ENCODE assay signal across 1 cellular context in the genomic region with DNA sequence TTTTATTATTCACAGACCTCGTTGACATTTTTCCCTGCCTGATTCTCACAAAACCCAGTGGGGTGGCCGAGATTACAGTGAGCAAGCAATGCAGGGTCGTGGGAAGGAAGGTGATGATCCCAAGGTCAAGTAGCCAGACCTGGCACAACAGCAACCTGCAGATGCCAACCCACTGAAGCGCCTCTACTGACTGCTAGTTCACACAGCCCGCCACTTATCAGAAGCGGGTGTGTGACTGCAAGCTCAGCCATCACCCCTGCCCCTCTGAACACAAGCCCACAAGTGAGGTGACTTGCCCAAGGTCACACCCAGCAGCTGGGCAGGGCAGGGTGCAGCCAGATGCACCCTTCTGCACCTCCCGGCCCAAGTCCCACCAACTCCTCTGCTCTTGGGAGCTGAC.
TF ChIP-seq lines count a peak whose summit lies in the region.

No MANE protein-coding gene starts in this region.

TF ChIP-seq in WTC11, 78 proteins besides CTCF, POLR2A, EP300 and RAD21 (continued from another document):
- TF ChIP-seq, protein P1, sequence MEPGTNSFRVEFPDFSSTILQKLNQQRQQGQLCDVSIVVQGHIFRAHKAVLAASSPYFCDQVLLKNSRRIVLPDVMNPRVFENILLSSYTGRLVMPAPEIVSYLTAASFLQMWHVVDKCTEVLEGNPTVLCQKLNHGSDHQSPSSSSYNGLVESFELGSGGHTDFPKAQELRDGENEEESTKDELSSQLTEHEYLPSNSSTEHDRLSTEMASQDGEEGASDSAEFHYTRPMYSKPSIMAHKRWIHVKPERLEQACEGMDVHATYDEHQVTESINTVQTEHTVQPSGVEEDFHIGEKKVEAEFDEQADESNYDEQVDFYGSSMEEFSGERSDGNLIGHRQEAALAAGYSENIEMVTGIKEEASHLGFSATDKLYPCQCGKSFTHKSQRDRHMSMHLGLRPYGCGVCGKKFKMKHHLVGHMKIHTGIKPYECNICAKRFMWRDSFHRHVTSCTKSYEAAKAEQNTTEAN (CRISPR knock-in tag; IDR thresholded peaks at IDR 0.05), result no peak
- TF ChIP-seq E2F5 (CRISPR knock-in tag; IDR thresholded peaks at IDR 0.05) (no peak), E2F4 (CRISPR knock-in tag; IDR thresholded peaks at IDR 0.05; ENCODE audit: borderline replicate concordance, low read depth) (no peak)
- TF ChIP-seq, protein P2, sequence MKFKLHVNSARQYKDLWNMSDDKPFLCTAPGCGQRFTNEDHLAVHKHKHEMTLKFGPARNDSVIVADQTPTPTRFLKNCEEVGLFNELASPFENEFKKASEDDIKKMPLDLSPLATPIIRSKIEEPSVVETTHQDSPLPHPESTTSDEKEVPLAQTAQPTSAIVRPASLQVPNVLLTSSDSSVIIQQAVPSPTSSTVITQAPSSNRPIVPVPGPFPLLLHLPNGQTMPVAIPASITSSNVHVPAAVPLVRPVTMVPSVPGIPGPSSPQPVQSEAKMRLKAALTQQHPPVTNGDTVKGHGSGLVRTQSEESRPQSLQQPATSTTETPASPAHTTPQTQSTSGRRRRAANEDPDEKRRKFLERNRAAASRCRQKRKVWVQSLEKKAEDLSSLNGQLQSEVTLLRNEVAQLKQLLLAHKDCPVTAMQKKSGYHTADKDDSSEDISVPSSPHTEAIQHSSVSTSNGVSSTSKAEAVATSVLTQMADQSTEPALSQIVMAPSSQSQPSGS (CRISPR knock-in tag; IDR thresholded peaks at IDR 0.05; ENCODE audit: borderline replicate concordance, low read depth), result no peak
